16 cellular contexts compared by ENCODE assay signal in the genomic region with DNA sequence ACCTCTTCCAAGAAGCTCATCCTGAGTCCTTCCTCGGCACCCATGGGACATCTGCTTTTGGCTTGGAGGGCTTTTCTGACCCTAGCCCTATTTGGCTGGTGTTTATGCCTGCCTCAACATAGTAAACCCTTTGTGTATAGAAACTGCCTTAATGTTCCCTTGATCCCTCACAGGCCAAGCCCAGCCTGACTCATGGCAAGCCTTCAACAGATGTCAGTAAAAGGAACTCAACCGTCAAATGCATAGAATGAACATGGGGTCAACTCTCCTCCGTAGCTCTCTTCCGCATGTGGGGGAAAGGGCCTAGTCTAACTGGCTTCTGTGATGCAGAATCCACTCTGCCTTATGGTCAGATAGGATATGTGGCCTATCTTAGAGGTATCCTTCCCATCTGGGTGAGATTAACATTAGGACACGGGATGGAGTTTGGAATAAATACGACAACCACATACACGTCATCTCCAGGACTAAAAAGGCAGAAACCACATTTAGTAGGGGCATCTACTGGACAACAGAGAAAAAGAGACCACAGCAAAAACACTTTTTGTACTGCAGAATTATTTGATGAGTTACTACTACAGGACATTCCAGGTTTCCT. TPM values are rescaled to one million over a fixed set of nuclear protein-coding genes. Genes with fewer than 3 reads are reported as not detected.
DNase-seq lines count a peak whose midpoint lies in the region; ATAC-seq and TF ChIP-seq lines count a peak whose summit lies in the region.
"Had no signal": no experiment of that assay in that cellular context is flagged by ENCODE, and none has a peak within 500 bp of the region (broad histone marks: within the 10 kb centered on the region; RNA-seq: fewer than 3 reads in every experiment).

No MANE protein-coding gene starts in this region.

- DNase-seq in heart right ventricle, result no peak
- no peak for DNase-seq in Right ventricle myocardium inferior (ENCODE audit: missing footprints)
- peak; percentile 60 for DNase-seq in amniotic epithelial cell (ENCODE audit: low read depth)
- peak in 1 of 2 donors; percentile 37 for DNase-seq in foreskin keratinocyte
- no peak for DNase-seq in type B pancreatic cell (ENCODE audit: extremely low spot score, unreplicated experiment)
- no peak for DNase-seq in RPMI8226
- DNase-seq in SK-N-DZ (ENCODE audit: low spot score), result no peak
- no peak for DNase-seq in stimulated activated naive B cell treated with anti-CD40 and anti-IgM and Interleukin-4, amounts not matched to agents 10 μg/mL and 1 μg/mL and 100 μg/mL, for 72 hours
- DNase-seq: endodermal cell, left colon, NCI-H1930, NCI-H524 treated with DMSO at 0.1 percent for 48 hours had no signal

- WGBS in heart right ventricle, 2 donors, result 91 to 96% methylated on average over 7 of the region's 7 CpGs

- H3K4me3 ChIP-seq in heart right ventricle, result no peak overlapping the region
- H3K4me3 ChIP-seq: cardiac muscle cell had no signal

- H3K36me3 Mint-ChIP-seq in type B pancreatic cell, result no peaks in the 10 kb centered on the region
- peaks cover 0 to 2% of the 10 kb centered on the region in 2 donors for H3K36me3 Mint-ChIP-seq in stimulated activated naive B cell treated with anti-CD40 and anti-IgM and Interleukin-4, amounts not matched to agents 10 μg/mL and 1 μg/mL and 100 μg/mL, for 72 hours
- H3K36me3 Mint-ChIP-seq: natural killer cell treated with Interleukin-12 subunit alpha and Interleukin-12 subunit beta and Interleukin-15 and Interleukin-18, amount 100 ng/mL, for 72 hours had no signal

- peaks cover 12% of the 10 kb centered on the region for H3K4me1 Mint-ChIP-seq in type B pancreatic cell (ENCODE audit: unreplicated experiment)
- peaks cover 3 to 4% of the 10 kb centered on the region in 2 donors for H3K4me1 Mint-ChIP-seq in stimulated activated naive B cell treated with anti-CD40 and anti-IgM and Interleukin-4, amounts not matched to agents 10 μg/mL and 1 μg/mL and 100 μg/mL, for 72 hours

- H3K9me3 Mint-ChIP-seq in type B pancreatic cell, result no peaks in the 10 kb centered on the region
- peaks cover 0 to 1% of the 10 kb centered on the region in 2 donors for H3K9me3 Mint-ChIP-seq in stimulated activated naive B cell treated with anti-CD40 and anti-IgM and Interleukin-4, amounts not matched to agents 10 μg/mL and 1 μg/mL and 100 μg/mL, for 72 hours
- H3K9me3 Mint-ChIP-seq: endodermal cell; natural killer cell treated with Interleukin-12 subunit alpha and Interleukin-12 subunit beta and Interleukin-15 and Interleukin-18, amount 100 ng/mL, for 72 hours; T-helper 2 cell treated with Interferon-gamma antibody and Interleukin-4, amounts not matched to agents 5 μg/mL and 100 μg/mL, for 36 hours had no signal

- peak overlapping the region; percentile 87 for H3K4me3 Mint-ChIP-seq in type B pancreatic cell
- no peak overlapping the region for H3K4me3 Mint-ChIP-seq in stimulated activated naive B cell treated with anti-CD40 and anti-IgM and Interleukin-4, amounts not matched to agents 10 μg/mL and 1 μg/mL and 100 μg/mL, for 72 hours
- H3K4me3 Mint-ChIP-seq: natural killer cell treated with Interleukin-12 subunit alpha and Interleukin-12 subunit beta and Interleukin-15 and Interleukin-18, amount 100 ng/mL, for 72 hours had no signal

- H3K9me3 ChIP-seq in heart right ventricle, result no peaks in the 10 kb centered on the region
- H3K9me3 ChIP-seq: Peyer's patch had no signal

- peak overlapping the region; percentile 96 for H3K27ac Mint-ChIP-seq in type B pancreatic cell
- H3K27ac Mint-ChIP-seq in stimulated activated naive B cell treated with anti-CD40 and anti-IgM and Interleukin-4, amounts not matched to agents 10 μg/mL and 1 μg/mL and 100 μg/mL, for 72 hours, result no peak overlapping the region
- H3K27ac Mint-ChIP-seq: endodermal cell; natural killer cell treated with Interleukin-12 subunit alpha and Interleukin-12 subunit beta and Interleukin-15 and Interleukin-18, amount 100 ng/mL, for 72 hours; T-helper 2 cell treated with Interferon-gamma antibody and Interleukin-4, amounts not matched to agents 5 μg/mL and 100 μg/mL, for 36 hours had no signal

- no peaks in the 10 kb centered on the region for H3K36me3 ChIP-seq in heart right ventricle
- H3K36me3 ChIP-seq: cardiac muscle cell, Peyer's patch had no signal

- peaks cover 55% of the 10 kb centered on the region for H3K27me3 Mint-ChIP-seq in type B pancreatic cell
- H3K27me3 Mint-ChIP-seq in stimulated activated naive B cell treated with anti-CD40 and anti-IgM and Interleukin-4, amounts not matched to agents 10 μg/mL and 1 μg/mL and 100 μg/mL, for 72 hours, result peaks cover 61 to 70% of the 10 kb centered on the region in 2 donors

- intact Hi-C loops in heart right ventricle (cut with DNase I) (loop anchor here in 5 of 10 donors (5.0 to 10.0 kb wide), 4 partner anchors 70 to 203 kb away; no protein-coding TSS in a partner anchor), Right ventricle myocardium inferior (cut with DNase I) (no loop called here)

- peaks cover 0 to 54% (median 0%) of the 10 kb centered on the region in 7 donors for H3K27me3 ChIP-seq in heart right ventricle
- H3K27me3 ChIP-seq in foreskin keratinocyte, result no peaks in the 10 kb centered on the region
- H3K27me3 ChIP-seq: Peyer's patch had no signal

- H3K27ac ChIP-seq in heart right ventricle (peak overlapping the region in 6 of 10 donors; percentile 84 to 98 (median 94)), foreskin keratinocyte (peak overlapping the region; percentile 61)
- H3K27ac ChIP-seq: cardiac muscle cell had no signal

- ATAC-seq in heart right ventricle, result no peak
- no peak for ATAC-seq in Right ventricle myocardium inferior
- peak; percentile 17 for ATAC-seq in foreskin keratinocyte
- ATAC-seq in stimulated activated naive B cell treated with anti-CD40 and anti-IgM and Interleukin-4, amounts not matched to agents 10 μg/mL and 1 μg/mL and 100 μg/mL, for 72 hours (replicated peaks), result no peak
- ATAC-seq: natural killer cell treated with Interleukin-12 subunit alpha and Interleukin-12 subunit beta and Interleukin-15 and Interleukin-18, amount 100 ng/mL, for 72 hours had no signal

- TF ChIP-seq CTCF in heart right ventricle (IDR thresholded peaks at IDR 0.05) (no peak), foreskin keratinocyte (conservative IDR thresholded peaks at IDR 0.05) (no peak), type B pancreatic cell (conservative IDR thresholded peaks at IDR 0.05) (no peak)

- peaks cover 2 to 74% (median 46%) of the 10 kb centered on the region in 9 donors for H3K4me1 ChIP-seq in heart right ventricle
- peaks cover 17% of the 10 kb centered on the region for H3K4me1 ChIP-seq in foreskin keratinocyte

RNA-seq across cellular contexts. Expression of a gene that starts 2.5 kb away (rescaled TPM):
- 10 to 100 TPM; 33.8 to 48.4 (median 41.2) TPM for total RNA-seq in heart right ventricle
- 10 to 100 TPM; 32.1 to 70.1 TPM for polyA plus RNA-seq in heart right ventricle
- 38.0 TPM for total RNA-seq in Right ventricle myocardium inferior
- total RNA-seq in foreskin keratinocyte, result 14.6 and 18.9 TPM in 2 replicates
- 11.2 and 15.8 TPM in 2 replicates for polyA plus RNA-seq in foreskin keratinocyte
- total RNA-seq in type B pancreatic cell (ENCODE audit: low replicate concordance), result 10.7 and 25.7 TPM in 2 replicates
- not detected in 2 replicates for polyA plus RNA-seq in SK-N-DZ (2014; cell fraction: cytosol; rRNA removed)
- not detected in 2 replicates for polyA plus RNA-seq in SK-N-DZ (2014; cell fraction: nucleus; rRNA removed)
